In the genomic region with DNA sequence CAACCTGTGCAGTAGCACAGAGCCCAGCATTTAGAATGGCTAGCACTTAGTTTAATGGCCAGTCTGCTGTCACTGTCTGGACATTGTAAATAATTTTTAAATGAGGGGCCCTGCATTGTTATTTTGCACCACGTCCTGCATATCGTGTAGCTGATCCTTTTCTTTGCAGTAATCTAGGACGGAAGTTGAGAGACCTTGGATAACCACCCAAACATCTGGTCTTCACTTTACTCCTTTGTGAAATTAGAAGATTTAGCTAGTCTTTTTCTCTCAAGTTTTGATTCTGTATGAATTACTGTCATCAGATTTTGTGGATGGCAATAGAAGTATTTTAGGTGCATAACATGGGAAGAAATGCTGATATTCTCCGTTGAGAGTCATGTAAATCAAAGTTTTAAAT, we compare ENCODE assay signal across 9 cellular contexts. TPM values are rescaled to one million over a fixed set of nuclear protein-coding genes. Genes with fewer than 3 reads are reported as not detected.
A peak's percentile ranks its signal among the peaks of the same experiment; 100 is the strongest.
DNase-seq lines count a peak whose midpoint lies in the region; ATAC-seq lines count a peak whose summit lies in the region.
"Had no signal": no experiment of that assay in that cellular context is flagged by ENCODE, and none has a peak within 500 bp of the region (broad histone marks: within the 10 kb centered on the region; RNA-seq: fewer than 3 reads in every experiment).

No MANE protein-coding gene starts in this region.

- peaks cover 37% of the 10 kb centered on the region for H3K4me1 Mint-ChIP-seq in activated CD8-positive, alpha-beta memory T cell treated with anti-CD3 and anti-CD28 coated beads, Interleukin-2, amount 10 ng/mL, durations not matched to agents 7 days and 5 days
- H3K4me1 Mint-ChIP-seq in T-cell, result peaks cover 38 to 46% (median 41%) of the 10 kb centered on the region in 3 donors
- peaks cover 33% of the 10 kb centered on the region for H3K4me1 Mint-ChIP-seq in stimulated activated memory B cell treated with anti-CD40 and anti-IgM and Interleukin-4, amounts not matched to agents 10 μg/mL and 1 μg/mL and 100 μg/mL, for 72 hours

- no peaks in the 10 kb centered on the region for H3K9me3 Mint-ChIP-seq in activated CD8-positive, alpha-beta memory T cell treated with anti-CD3 and anti-CD28 coated beads, Interleukin-2, amount 10 ng/mL, durations not matched to agents 7 days and 5 days (ENCODE audit: low read depth)
- H3K9me3 Mint-ChIP-seq in T-cell, result no peaks in the 10 kb centered on the region
- H3K9me3 Mint-ChIP-seq in stimulated activated memory B cell treated with anti-CD40 and anti-IgM and Interleukin-4, amounts not matched to agents 10 μg/mL and 1 μg/mL and 100 μg/mL, for 72 hours, result no peaks in the 10 kb centered on the region

- DNase-seq in activated CD8-positive, alpha-beta memory T cell treated with anti-CD3 and anti-CD28 coated beads, Interleukin-2, amount 10 ng/mL, durations not matched to agents 7 days and 5 days, result no peak
- no peak for DNase-seq in activated CD8-positive, alpha-beta memory T cell treated with anti-CD3 and anti-CD28 coated beads for 24 hours
- DNase-seq in T-cell, result no peak
- DNase-seq in germinal center (ENCODE audit: low spot score), result peak; percentile 7
- DNase-seq in islet precursor cell, result no peak
- DNase-seq in A172 (ENCODE audit: low spot score), result no peak

- no peak for ATAC-seq in activated CD8-positive, alpha-beta memory T cell treated with anti-CD3 and anti-CD28 coated beads, Interleukin-2, amount 10 ng/mL, durations not matched to agents 7 days and 5 days
- ATAC-seq in T-cell (replicated peaks in 1 of 4), result no peak
- ATAC-seq in stimulated activated memory B cell treated with anti-CD40 and anti-IgM and Interleukin-4, amounts not matched to agents 10 μg/mL and 1 μg/mL and 100 μg/mL, for 72 hours, result no peak
- no peak for ATAC-seq in HG02840 (IDR thresholded peaks at IDR 0.05; ENCODE audit: low FRiP score, unreplicated experiment)

- POLR2A ChIA-PET in T-cell (lab: Charles Lee), result interaction anchor here in 1 of 2 donors (0.5 to 1.4 kb wide), 3 partner anchors 11 to 71 kb away, joined by 3 to 7 read pairs (median 3); partner anchors contain the start of gene UMAD1

- CTCF ChIA-PET in activated CD8-positive, alpha-beta memory T cell treated with anti-CD3 and anti-CD28 coated beads, Interleukin-2, amount 10 ng/mL, durations not matched to agents 7 days and 5 days (lab: Charles Lee), result interaction anchor here (0.7 to 1.6 kb wide), 2 partner anchors 72 to 646 kb away, joined by 3 to 6 read pairs; partner anchors contain the start of gene UMAD1
- CTCF ChIA-PET in T-cell (lab: Charles Lee), result interaction anchor here in 1 of 2 donors (1.1 kb wide), 1 partner anchor 112 kb away, joined by 5 read pairs; no protein-coding TSS in a partner anchor

- H3K27ac Mint-ChIP-seq in activated CD8-positive, alpha-beta memory T cell treated with anti-CD3 and anti-CD28 coated beads, Interleukin-2, amount 10 ng/mL, durations not matched to agents 7 days and 5 days, result peak overlapping the region; percentile 87
- peak overlapping the region; percentile 85 to 86 for H3K27ac Mint-ChIP-seq in T-cell
- H3K27ac Mint-ChIP-seq in stimulated activated memory B cell treated with anti-CD40 and anti-IgM and Interleukin-4, amounts not matched to agents 10 μg/mL and 1 μg/mL and 100 μg/mL, for 72 hours, result no peak overlapping the region

- peak overlapping the region; percentile 82 for H3K4me3 Mint-ChIP-seq in activated CD8-positive, alpha-beta memory T cell treated with anti-CD3 and anti-CD28 coated beads, Interleukin-2, amount 10 ng/mL, durations not matched to agents 7 days and 5 days
- H3K4me3 Mint-ChIP-seq in T-cell, result peak overlapping the region; percentile 60 to 82 (median 79)
- peak overlapping the region; percentile 82 for H3K4me3 Mint-ChIP-seq in stimulated activated memory B cell treated with anti-CD40 and anti-IgM and Interleukin-4, amounts not matched to agents 10 μg/mL and 1 μg/mL and 100 μg/mL, for 72 hours

- H3K36me3 Mint-ChIP-seq in activated CD8-positive, alpha-beta memory T cell treated with anti-CD3 and anti-CD28 coated beads, Interleukin-2, amount 10 ng/mL, durations not matched to agents 7 days and 5 days, result peaks cover 27% of the 10 kb centered on the region
- peaks cover 12% of the 10 kb centered on the region for H3K36me3 Mint-ChIP-seq in T-cell
- H3K36me3 Mint-ChIP-seq in stimulated activated memory B cell treated with anti-CD40 and anti-IgM and Interleukin-4, amounts not matched to agents 10 μg/mL and 1 μg/mL and 100 μg/mL, for 72 hours, result peaks cover 17% of the 10 kb centered on the region

- H3K27me3 Mint-ChIP-seq in activated CD8-positive, alpha-beta memory T cell treated with anti-CD3 and anti-CD28 coated beads, Interleukin-2, amount 10 ng/mL, durations not matched to agents 7 days and 5 days, result no peaks in the 10 kb centered on the region
- H3K27me3 Mint-ChIP-seq in T-cell, result no peaks in the 10 kb centered on the region
- no peaks in the 10 kb centered on the region for H3K27me3 Mint-ChIP-seq in stimulated activated memory B cell treated with anti-CD40 and anti-IgM and Interleukin-4, amounts not matched to agents 10 μg/mL and 1 μg/mL and 100 μg/mL, for 72 hours

RNA-seq across cellular contexts. Expression of gene MIOS, which starts 1.9 kb away (rescaled TPM):
- 10 to 100 TPM; 28.9 to 38.7 TPM for total RNA-seq in activated CD8-positive, alpha-beta memory T cell treated with anti-CD3 and anti-CD28 coated beads, Interleukin-2, amount 10 ng/mL, durations not matched to agents 7 days and 5 days
- total RNA-seq in T-cell, result 10 to 100 TPM; 26.2 to 33.4 (median 28.0) TPM
- 49.7 and 87.1 TPM in 2 replicates for total RNA-seq in A172 (2014; rRNA removed; shearing (Covaris generic))

RNA-seq across cellular contexts. Expression of gene COL28A1, which starts 32.9 kb away (rescaled TPM):
- not detected for total RNA-seq in activated CD8-positive, alpha-beta memory T cell treated with anti-CD3 and anti-CD28 coated beads, Interleukin-2, amount 10 ng/mL, durations not matched to agents 7 days and 5 days
- under 1 TPM in 4 of 5 donors, not detected in 1; 0.09 to 0.23 (median 0.19) TPM for total RNA-seq in T-cell
- total RNA-seq in A172 (2014; rRNA removed; shearing (Covaris generic)), result 0.26 TPM in 1 of 2 replicates, not detected in the other
- total RNA-seq: SJSA1 had no signal
